Comparison of ENCODE assay signal across 16 cellular contexts in genomic region chr17:70394430-70394829, GRCh38.
DNase-seq lines count a peak whose midpoint lies in the region; TF ChIP-seq lines count a peak whose summit lies in the region.
"Had no signal": no experiment of that assay in that cellular context is flagged by ENCODE, and none has a peak within 500 bp of the region (broad histone marks: within the 10 kb centered on the region; RNA-seq: fewer than 3 reads in every experiment).

No MANE protein-coding gene starts in this region.

- no peak overlapping the region for H3K9ac ChIP-seq in SK-N-SH
- no peak overlapping the region for H3K9ac ChIP-seq in parathyroid adenoma
- H3K9ac ChIP-seq: BLaER1 treated with 17β-estradiol and CSF1 and Interleukin-3, amounts not matched to agents 10 nM and 100 nM had no signal

- POLR2A ChIA-PET in SK-N-SH (lab: Yijun Ruan, JAX) = no interaction called here

- TF ChIP-seq CTCF in SK-N-SH (IDR thresholded peaks at IDR 0.05) (no peak), parathyroid adenoma (IDR thresholded peaks at IDR 0.05) (no peak), tibial nerve (IDR thresholded peaks at IDR 0.05) (no peak)

- H2AFZ ChIP-seq in SK-N-SH (ENCODE audit: low read depth) (no peak overlapping the region), parathyroid adenoma (peak overlapping the region; percentile 51)

- no peak for TF ChIP-seq POLR2A in tibial nerve (IDR thresholded peaks at IDR 0.05)

- DNase-seq in DMS 273 (lab: John Stamatoyannopoulos, UW; ENCODE audit: unreplicated experiment) (peak; percentile 92), NCI-H446 (lab: John Stamatoyannopoulos, UW) (peak; percentile 49 to 86), SK-N-SH (peak; percentile 55), tibial nerve (ENCODE audit: low spot score in 2 of 2) (no peak), activated gamma-delta T cell (lab: John Stamatoyannopoulos, UW) (no peak), kidney glomerular epithelial cell (lab: John Stamatoyannopoulos, UW) (no peak)
- DNase-seq in central memory CD4-positive, alpha-beta T cell = no peak
- DNase-seq: AML-193; Calu3; CD4-positive, alpha-beta T cell; DND-41; GDM1 had no signal

- H3K9me3 ChIP-seq in SK-N-SH (no peaks in the 10 kb centered on the region), parathyroid adenoma (ENCODE audit: control insufficient read depth, low read length) (no peaks in the 10 kb centered on the region), tibial nerve (peaks cover 0 to 1% (median 0%) of the 10 kb centered on the region in 4 donors)
- H3K9me3 ChIP-seq: HAP-1 had no signal

- H3K4me1 ChIP-seq in SK-N-SH (ENCODE audit: control insufficient read depth in 1 of 2, insufficient read depth in 2 of 2, low read depth in 1 of 2, low read length in 1 of 2) = peaks cover 0 to 11% of the 10 kb centered on the region in 2 experiments; a peak in 2 of 4 replicates
- peaks cover 19% of the 10 kb centered on the region for H3K4me1 ChIP-seq in parathyroid adenoma
- H3K4me1 ChIP-seq in tibial nerve = no peaks in the 10 kb centered on the region
- H3K4me1 ChIP-seq: A549; BLaER1 treated with 17β-estradiol and CSF1 and Interleukin-3, amounts not matched to agents 10 nM and 100 nM; HAP-1 had no signal

- peak; percentile 44 for TF ChIP-seq RAD21 in SK-N-SH (IDR thresholded peaks at IDR 0.05; ENCODE audit: low read length)

- H3K27me3 ChIP-seq in SK-N-SH (ENCODE audit: insufficient read depth) = no peaks in the 10 kb centered on the region
- no peaks in the 10 kb centered on the region for H3K27me3 ChIP-seq in parathyroid adenoma (ENCODE audit: control insufficient read depth, insufficient read depth, low read length)
- H3K27me3 ChIP-seq in tibial nerve = no peaks in the 10 kb centered on the region
- H3K27me3 ChIP-seq: BLaER1 treated with 17β-estradiol and CSF1 and Interleukin-3, amounts not matched to agents 10 nM and 100 nM had no signal

- H3K9me2 ChIP-seq in SK-N-SH = no peaks in the 10 kb centered on the region

- TF ChIP-seq EP300 in SK-N-SH (IDR thresholded peaks at IDR 0.05; ENCODE audit: borderline replicate concordance in 1 of 2, low read depth in 1 of 2, low read length in 1 of 2) = peak in 1 of 2 experiments; percentile 92; a peak in 2 of 4 replicates
- no peak for TF ChIP-seq EP300 in tibial nerve (IDR thresholded peaks at IDR 0.05)

- no peaks in the 10 kb centered on the region for H4K20me1 ChIP-seq in SK-N-SH (ENCODE audit: insufficient read depth)
- H4K20me1 ChIP-seq: BLaER1 treated with 17β-estradiol and CSF1 and Interleukin-3, amounts not matched to agents 10 nM and 100 nM had no signal

- H3F3A ChIP-seq in SK-N-SH (replicated peaks; ENCODE audit: insufficient read depth) = no peaks in the 10 kb centered on the region

- no peaks in the 10 kb centered on the region for H3K36me3 ChIP-seq in SK-N-SH (replicated peaks in 1 of 2; ENCODE audit: control insufficient read depth in 1 of 2, insufficient read depth in 2 of 2, low read length in 1 of 2)
- H3K36me3 ChIP-seq in parathyroid adenoma (ENCODE audit: control insufficient read depth, insufficient read depth, low read length) = no peaks in the 10 kb centered on the region
- H3K36me3 ChIP-seq in tibial nerve = no peaks in the 10 kb centered on the region
- H3K36me3 ChIP-seq: BLaER1 treated with 17β-estradiol and CSF1 and Interleukin-3, amounts not matched to agents 10 nM and 100 nM; HAP-1 had no signal

- H3K79me2 ChIP-seq in SK-N-SH (ENCODE audit: insufficient read depth) = no peaks in the 10 kb centered on the region
- H3K79me2 ChIP-seq in parathyroid adenoma = no peaks in the 10 kb centered on the region

- no peak overlapping the region for H3K4me2 ChIP-seq in SK-N-SH
- H3K4me2 ChIP-seq in parathyroid adenoma (ENCODE audit: low read length) = no peak overlapping the region
- H3K4me2 ChIP-seq: A549; BLaER1 treated with 17β-estradiol and CSF1 and Interleukin-3, amounts not matched to agents 10 nM and 100 nM had no signal

- 38% methylated on average over 2 of the region's 2 CpGs for WGBS in SK-N-SH (ENCODE audit: low lambda C conversion rate)
- 86 to 91% methylated on average over 2 of the region's 2 CpGs for WGBS in tibial nerve, 2 donors

- CTCF ChIA-PET in SK-N-SH (lab: Yijun Ruan, JAX) = interaction anchor here (1.0 kb wide), 1 partner anchor 227 kb away, joined by 3 read pairs; no protein-coding TSS in a partner anchor

- H3K4me3 ChIP-seq in SK-N-SH (ENCODE audit: low read depth in 2 of 2, low read length in 1 of 2) (no peak overlapping the region), parathyroid adenoma (ENCODE audit: low read depth, low read length) (no peak overlapping the region), tibial nerve (no peak overlapping the region)
- H3K4me3 ChIP-seq: A549; BLaER1 treated with 17β-estradiol and CSF1 and Interleukin-3, amounts not matched to agents 10 nM and 100 nM; HAP-1 had no signal

- peak overlapping the region in 1 of 2 experiments; percentile 95; a peak in 2 of 4 replicates for H3K27ac ChIP-seq in SK-N-SH (ENCODE audit: low read depth in 2 of 2, low read length in 1 of 2)
- H3K27ac ChIP-seq in parathyroid adenoma = peak overlapping the region; percentile 29
- H3K27ac ChIP-seq in tibial nerve = no peak overlapping the region
- H3K27ac ChIP-seq: A549; BLaER1 treated with 17β-estradiol and CSF1 and Interleukin-3, amounts not matched to agents 10 nM and 100 nM had no signal

TF ChIP-seq in SK-N-SH, 30 proteins besides CTCF, POLR2A, EP300 and RAD21:
- TF ChIP-seq CHD2 (IDR thresholded peaks at IDR 0.05; ENCODE audit: low read length, partially characterized antibody) (peak; percentile 89), GATA2 (CRISPR knock-in tag; IDR thresholded peaks at IDR 0.05) (peak; percentile 38; the same call in 1 of the 2 replicates), JUND (IDR thresholded peaks at IDR 0.05) (no peak), POLR2AphosphoS5 (IDR thresholded peaks at IDR 0.05; ENCODE audit: low read depth, low read length) (peak; percentile 12; the same call in 1 of the 2 replicates), MXI1 (IDR thresholded peaks at IDR 0.05; ENCODE audit: low read depth, low read length) (peak; percentile 45; the same call in 1 of the 2 replicates), REST (IDR thresholded peaks at IDR 0.05; ENCODE audit: low read depth, low read length) (no peak), FOXJ3 (CRISPR knock-in tag; IDR thresholded peaks at IDR 0.05) (0 out of 2 replicates have a peak, but pooled peaks have one; percentile 34), RCOR1 (IDR thresholded peaks at IDR 0.05; ENCODE audit: low read length) (peak; percentile 93), NFIC (IDR thresholded peaks at IDR 0.05; ENCODE audit: borderline replicate concordance) (peak; percentile 23; the same call in 1 of the 2 replicates), GABPA (IDR thresholded peaks at IDR 0.05; ENCODE audit: low read depth) (no peak), RFX5 (IDR thresholded peaks at IDR 0.05; ENCODE audit: low read length) (peak; percentile 78), TEAD4 (IDR thresholded peaks at IDR 0.05; ENCODE audit: borderline replicate concordance, insufficient read depth) (peak; percentile 18; the same call in 1 of the 2 replicates)
TF ChIP-seq in SK-N-SH: peak in this region for 9.

Comparison
In these comparisons a context has a peak if more than half of its experiments do, and no peak if none do; other contexts are left out.
1. DNase-seq: peak in DMS 273 (single experiment), NCI-H446 (2 of 2) and SK-N-SH (single experiment); none in tibial nerve (0 of 2), central memory CD4-positive, alpha-beta T cell (single experiment), activated gamma-delta T cell (single experiment) and kidney glomerular epithelial cell (single experiment).